11 cellular contexts compared by ENCODE assay signal in the genomic region with DNA sequence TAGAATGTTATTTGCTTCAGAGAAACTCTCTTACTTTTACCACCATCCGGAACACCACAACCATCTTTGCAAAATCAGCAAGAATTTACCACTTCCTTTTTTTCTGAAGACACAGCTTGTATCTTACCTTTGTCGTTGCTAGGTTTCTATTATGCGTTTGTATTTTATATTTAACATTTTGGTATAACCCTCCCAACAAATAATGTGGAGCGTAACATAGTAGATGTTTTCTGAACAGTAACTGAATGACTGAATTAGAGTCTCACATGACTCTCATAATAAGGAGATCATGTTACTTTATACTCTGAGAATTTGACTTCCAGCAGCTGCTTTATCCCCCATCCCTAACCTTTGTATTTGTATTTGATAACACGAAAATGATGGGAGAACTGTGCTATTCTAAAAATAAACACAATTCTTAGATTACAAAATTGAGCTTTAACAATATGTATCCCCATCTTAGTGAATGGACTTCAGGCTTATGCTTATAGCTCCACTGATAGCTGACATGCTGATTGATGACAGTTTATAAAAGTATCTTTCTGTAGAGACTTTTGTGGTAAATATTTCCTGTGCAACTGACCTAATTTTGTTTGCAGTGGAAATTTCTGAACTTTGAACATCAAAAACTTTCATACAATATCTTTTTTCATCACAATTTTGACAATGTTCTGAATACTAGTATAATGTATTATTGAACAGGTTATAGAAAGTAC. TPM values are rescaled to one million over a fixed set of nuclear protein-coding genes. Genes with fewer than 3 reads are reported as not detected.
DNase-seq lines count a peak whose midpoint lies in the region; ATAC-seq and TF ChIP-seq lines count a peak whose summit lies in the region.
"Had no signal": no experiment of that assay in that cellular context is flagged by ENCODE, and none has a peak within 500 bp of the region (broad histone marks: within the 10 kb centered on the region; RNA-seq: fewer than 3 reads in every experiment).

No MANE protein-coding gene starts in this region.

- peaks cover 9 to 10% of the 10 kb centered on the region in 2 donors for H3K9me3 Mint-ChIP-seq in activated T-cell treated with anti-CD3 and anti-CD28 coated beads, Interleukin-2, amount 50 U/mL, for 72 hours
- peaks cover 12% of the 10 kb centered on the region for H3K9me3 Mint-ChIP-seq in activated naive CD8-positive, alpha-beta T cell (ENCODE audit: low read depth)
- H3K9me3 Mint-ChIP-seq in stimulated activated naive CD8-positive, alpha-beta T cell treated with anti-CD3 and anti-CD28 coated beads, Interleukin-15, amount 100 ng/mL, for 72 hours, result peaks cover 14 to 26% of the 10 kb centered on the region in 2 donors

- H3F3A ChIP-seq in SK-N-SH (replicated peaks; ENCODE audit: insufficient read depth), result no peaks in the 10 kb centered on the region

- no peak for DNase-seq in activated T-cell treated with anti-CD3 and anti-CD28 coated beads, Interleukin-2, amount 50 U/mL, for 72 hours
- no peak for DNase-seq in activated T-cell treated with anti-CD3 and anti-CD28 coated beads, Interleukin-2, amount 50 U/mL, for 1 hour
- DNase-seq in LHCN-M2 (ENCODE audit: low read depth), result peak; percentile 10
- no peak for DNase-seq in stimulated activated naive CD8-positive, alpha-beta T cell treated with anti-CD3 and anti-CD28 coated beads, Interleukin-15, amount 100 ng/mL, for 72 hours
- no peak for DNase-seq in stimulated activated CD4-positive, alpha-beta T cell treated with anti-CD3 and anti-CD28 coated beads, Interleukin-2, amount 100 ng/mL, for 24 hours
- DNase-seq in SHP77 treated with DMSO at 0.1 percent for 48 hours (lab: John Stamatoyannopoulos, UW), result no peak
- no peak for DNase-seq in SK-N-SH
- DNase-seq: activated gamma-delta T cell had no signal

- H3K9me3 ChIP-seq in SK-N-SH, result no peaks in the 10 kb centered on the region

- POLR2A ChIA-PET in SK-N-SH (lab: Yijun Ruan, JAX), result no interaction called here

- H3K36me3 ChIP-seq in SK-N-SH (replicated peaks in 1 of 2; ENCODE audit: control insufficient read depth in 1 of 2, insufficient read depth in 2 of 2, low read length in 1 of 2), result no peaks in the 10 kb centered on the region

- H3K9ac ChIP-seq in SK-N-SH, result no peak overlapping the region

- no peak overlapping the region for H3K4me2 ChIP-seq in SK-N-SH

- no peaks in the 10 kb centered on the region for H3K9me2 ChIP-seq in SK-N-SH

- TF ChIP-seq RAD21 in SK-N-SH (IDR thresholded peaks at IDR 0.05; ENCODE audit: low read length), result no peak

- H3K4me1 Mint-ChIP-seq in activated T-cell treated with anti-CD3 and anti-CD28 coated beads, Interleukin-2, amount 50 U/mL, for 72 hours (ENCODE audit: low read depth), result peaks cover 29% of the 10 kb centered on the region
- H3K4me1 Mint-ChIP-seq in activated naive CD8-positive, alpha-beta T cell (ENCODE audit: low read depth), result peaks cover 60% of the 10 kb centered on the region
- peaks cover 45% of the 10 kb centered on the region for H3K4me1 Mint-ChIP-seq in stimulated activated naive CD8-positive, alpha-beta T cell treated with anti-CD3 and anti-CD28 coated beads, Interleukin-15, amount 100 ng/mL, for 72 hours

- TF ChIP-seq CTCF in SK-N-SH (IDR thresholded peaks at IDR 0.05), result no peak

- no peak for TF ChIP-seq EP300 in SK-N-SH (IDR thresholded peaks at IDR 0.05; ENCODE audit: borderline replicate concordance in 1 of 2, low read depth in 1 of 2, low read length in 1 of 2)

- H3K27ac ChIP-seq in SK-N-SH (ENCODE audit: low read depth in 2 of 2, low read length in 1 of 2), result no peak overlapping the region

- peak in 1 of 2 donors; percentile 42 for ATAC-seq in activated T-cell treated with anti-CD3 and anti-CD28 coated beads, Interleukin-2, amount 50 U/mL, for 72 hours (replicated peaks in 1 of 2)
- peak; percentile 39 for ATAC-seq in stimulated activated naive CD8-positive, alpha-beta T cell treated with anti-CD3 and anti-CD28 coated beads, Interleukin-15, amount 100 ng/mL, for 72 hours
- ATAC-seq: Right ventricle myocardium inferior had no signal

- 34% methylated on average over 5 of the region's 5 CpGs for WGBS in SK-N-SH (ENCODE audit: low lambda C conversion rate)

- no peak overlapping the region for H2AFZ ChIP-seq in SK-N-SH (ENCODE audit: low read depth)

- H3K4me3 Mint-ChIP-seq in activated T-cell treated with anti-CD3 and anti-CD28 coated beads, Interleukin-2, amount 50 U/mL, for 72 hours, result peak overlapping the region in 1 of 2 donors; percentile 76
- peak overlapping the region; percentile 70 for H3K4me3 Mint-ChIP-seq in activated naive CD8-positive, alpha-beta T cell
- peak overlapping the region; percentile 34 to 65 for H3K4me3 Mint-ChIP-seq in stimulated activated naive CD8-positive, alpha-beta T cell treated with anti-CD3 and anti-CD28 coated beads, Interleukin-15, amount 100 ng/mL, for 72 hours

- no peaks in the 10 kb centered on the region for H3K79me2 ChIP-seq in SK-N-SH (ENCODE audit: insufficient read depth)

- no peaks in the 10 kb centered on the region for H3K27me3 Mint-ChIP-seq in activated T-cell treated with anti-CD3 and anti-CD28 coated beads, Interleukin-2, amount 50 U/mL, for 72 hours (ENCODE audit: low read depth)
- no peaks in the 10 kb centered on the region for H3K27me3 Mint-ChIP-seq in activated naive CD8-positive, alpha-beta T cell
- H3K27me3 Mint-ChIP-seq in stimulated activated naive CD8-positive, alpha-beta T cell treated with anti-CD3 and anti-CD28 coated beads, Interleukin-15, amount 100 ng/mL, for 72 hours, result no peaks in the 10 kb centered on the region

- H3K36me3 Mint-ChIP-seq in activated T-cell treated with anti-CD3 and anti-CD28 coated beads, Interleukin-2, amount 50 U/mL, for 72 hours (ENCODE audit: insufficient read depth in 2 of 2), result peaks cover 1 to 11% of the 10 kb centered on the region in 2 donors
- peaks cover 4% of the 10 kb centered on the region for H3K36me3 Mint-ChIP-seq in activated naive CD8-positive, alpha-beta T cell

- peak overlapping the region; percentile 88 for H3K27ac Mint-ChIP-seq in activated T-cell treated with anti-CD3 and anti-CD28 coated beads, Interleukin-2, amount 50 U/mL, for 72 hours
- H3K27ac Mint-ChIP-seq in activated naive CD8-positive, alpha-beta T cell, result peak overlapping the region; percentile 79
- peak overlapping the region in 1 of 2 donors; percentile 89 for H3K27ac Mint-ChIP-seq in stimulated activated naive CD8-positive, alpha-beta T cell treated with anti-CD3 and anti-CD28 coated beads, Interleukin-15, amount 100 ng/mL, for 72 hours

- no peaks in the 10 kb centered on the region for H3K4me1 ChIP-seq in SK-N-SH (ENCODE audit: control insufficient read depth in 1 of 2, insufficient read depth in 2 of 2, low read depth in 1 of 2, low read length in 1 of 2)

- H4K20me1 ChIP-seq in SK-N-SH (ENCODE audit: insufficient read depth), result no peaks in the 10 kb centered on the region

- CTCF ChIA-PET in SK-N-SH (lab: Yijun Ruan, JAX), result interaction anchor here (1.0 kb wide), 1 partner anchor 93 kb away, joined by 5 read pairs; no protein-coding TSS in a partner anchor

- H3K27me3 ChIP-seq in SK-N-SH (ENCODE audit: insufficient read depth), result no peaks in the 10 kb centered on the region

- no peak overlapping the region for H3K4me3 ChIP-seq in SK-N-SH (ENCODE audit: low read depth in 2 of 2, low read length in 1 of 2)

TF ChIP-seq in SK-N-SH, 30 proteins besides CTCF, POLR2A, EP300 and RAD21:
- no peak for TF ChIP-seq SMC3 (IDR thresholded peaks at IDR 0.05; ENCODE audit: low read depth, low read length)

RNA-seq across cellular contexts. Expression of a gene that starts 7.9 kb away (rescaled TPM):
- total RNA-seq in activated T-cell treated with anti-CD3 and anti-CD28 coated beads, Interleukin-2, amount 50 U/mL, for 72 hours, result 1 to 10 TPM in 1 of 2 donors, under 1 TPM in 1; 0.89 to 3.0 TPM
- not detected in 2 replicates for total RNA-seq in LHCN-M2 (2014; rRNA removed)
- polyA plus RNA-seq in LHCN-M2 (2012), result not detected
- polyA plus RNA-seq in SK-N-SH (2012; rRNA removed), result not detected in 2 replicates
- polyA plus RNA-seq in SK-N-SH (2012; cell fraction: cytosol; rRNA removed), result not detected in 2 replicates
- polyA plus RNA-seq in SK-N-SH (2012; cell fraction: nucleus; rRNA removed), result not detected in 2 replicates
- polyA plus RNA-seq: BJ had no signal

RNA-seq across cellular contexts. Expression of a gene that starts 53.9 kb away (rescaled TPM):
- 100 to 1,000 TPM; 269 to 293 TPM for total RNA-seq in activated T-cell treated with anti-CD3 and anti-CD28 coated beads, Interleukin-2, amount 50 U/mL, for 72 hours
- total RNA-seq in LHCN-M2 (2014; rRNA removed), result 2.5 and 2.8 TPM in 2 replicates
- polyA plus RNA-seq in LHCN-M2 (2012), result 0.58 TPM
- polyA plus RNA-seq in SK-N-SH (2012; rRNA removed), result 0.81 and 1.5 TPM in 2 replicates
- 0.55 and 0.68 TPM in 2 replicates for polyA plus RNA-seq in SK-N-SH (2012; cell fraction: cytosol; rRNA removed)
- 4.2 and 7.1 TPM in 2 replicates for polyA plus RNA-seq in SK-N-SH (2012; cell fraction: nucleus; rRNA removed)

Comparison
In these comparisons a context has a peak if more than half of its experiments do, and no peak if none do; other contexts are left out.
1. RNA of a gene that starts 53.9 kb away (total RNA-seq): 269 to 293 TPM in activated T-cell treated with anti-CD3 and anti-CD28 coated beads, Interleukin-2, amount 50 U/mL, for 72 hours; 2.5 to 2.8 TPM in LHCN-M2; every median in the first group is over 10 times any median in the second.